1 cellular context compared by ENCODE assay signal in the genomic region with DNA sequence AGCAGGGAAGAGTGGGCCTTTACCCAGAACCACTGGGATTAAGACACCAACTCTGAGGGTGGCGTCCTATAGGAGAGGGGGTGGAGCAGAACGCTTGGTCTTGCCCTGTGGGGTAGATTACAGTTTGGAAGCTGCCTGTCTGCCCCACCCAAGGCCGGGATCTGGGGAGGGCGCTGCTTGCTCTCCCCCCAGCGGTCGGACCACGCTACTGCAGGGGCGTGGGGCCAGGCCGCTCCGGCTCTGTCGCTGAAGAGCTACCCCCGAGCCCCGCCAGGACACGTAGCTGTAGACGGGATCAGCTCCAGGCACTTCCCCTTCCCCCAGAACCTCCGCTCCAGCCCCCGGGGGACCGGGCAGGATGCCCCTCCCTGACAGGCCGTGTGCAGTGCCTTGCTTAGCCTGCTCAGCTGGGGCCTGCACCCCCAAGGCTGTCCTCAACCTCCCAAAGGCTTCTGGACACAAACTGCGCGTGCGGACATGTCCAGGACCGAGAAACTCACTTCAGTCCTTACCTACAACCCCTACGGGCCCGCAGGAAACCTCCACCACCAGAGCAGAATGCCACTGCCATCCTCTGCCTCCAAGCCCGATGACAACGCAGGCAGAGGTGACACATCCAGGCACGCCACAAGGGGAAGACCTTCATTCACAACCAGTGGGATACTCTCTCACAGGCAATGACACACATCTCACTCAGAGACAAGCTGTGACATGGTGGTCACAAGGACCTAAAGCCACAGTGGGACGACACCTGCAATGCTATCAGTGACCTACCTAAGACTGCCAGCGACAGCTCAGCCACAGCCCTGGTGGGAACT.
TF ChIP-seq lines count a peak whose summit lies in the region.

No MANE protein-coding gene starts in this region.

TF ChIP-seq in K562, 482 proteins besides CTCF, POLR2A, EP300 and RAD21 (continued from another document and continues in another):
- TF ChIP-seq ZNF253 (CRISPR knock-in tag; conservative IDR thresholded peaks at IDR 0.05) (no peak), ZKSCAN8 (CRISPR knock-in tag; IDR thresholded peaks at IDR 0.05) (no peak), FOXP1 (CRISPR knock-in tag; IDR thresholded peaks at IDR 0.05) (no peak), CHD1 (IDR thresholded peaks at IDR 0.05; ENCODE audit: low read length) (no peak), ZNF696 (CRISPR knock-in tag; conservative IDR thresholded peaks at IDR 0.05) (no peak), FOXJ3 (CRISPR knock-in tag; IDR thresholded peaks at IDR 0.05) (no peak), CBX5 (IDR thresholded peaks at IDR 0.05; ENCODE audit: borderline replicate concordance, low read depth) (no peak), CC2D1A (IDR thresholded peaks at IDR 0.05) (peak; percentile 76), BCOR (IDR thresholded peaks at IDR 0.05) (no peak), ZNF146 (CRISPR knock-in tag; IDR thresholded peaks at IDR 0.05; ENCODE audit: unreplicated experiment) (no peak), PTRF (tag; IDR thresholded peaks at IDR 0.05) (no peak), TRIM24 (IDR thresholded peaks at IDR 0.05) (no peak), BRD9 (IDR thresholded peaks at IDR 0.05; ENCODE audit: low read depth, partially characterized antibody) (no peak), HMGN3 (IDR thresholded peaks at IDR 0.05; ENCODE audit: borderline replicate concordance, extremely low read depth, insufficient read length, low read depth, low read length) (peak; percentile 75), ZFP30 (CRISPR knock-in tag; IDR thresholded peaks at IDR 0.05; ENCODE audit: borderline replicate concordance) (no peak), FOXK1 (CRISPR knock-in tag; IDR thresholded peaks at IDR 0.05; ENCODE audit: borderline replicate concordance) (no peak), NFRKB (IDR thresholded peaks at IDR 0.05; ENCODE audit: low read depth) (no peak), ZNF584 (CRISPR knock-in tag; IDR thresholded peaks at IDR 0.05; ENCODE audit: low read depth) (no peak), MAFG (tag; conservative IDR thresholded peaks at IDR 0.05) (no peak), STAT5B (CRISPR knock-in tag; IDR thresholded peaks at IDR 0.05) (no peak), KLF10 (CRISPR knock-in tag; IDR thresholded peaks at IDR 0.05) (no peak), PHF21A (IDR thresholded peaks at IDR 0.05; ENCODE audit: borderline replicate concordance, low read depth) (no peak), PURB (CRISPR knock-in tag; IDR thresholded peaks at IDR 0.05; ENCODE audit: low read depth) (no peak), NFE2 (IDR thresholded peaks at IDR 0.05; ENCODE audit: low read depth) (no peak)
- TF ChIP-seq, protein P1, sequence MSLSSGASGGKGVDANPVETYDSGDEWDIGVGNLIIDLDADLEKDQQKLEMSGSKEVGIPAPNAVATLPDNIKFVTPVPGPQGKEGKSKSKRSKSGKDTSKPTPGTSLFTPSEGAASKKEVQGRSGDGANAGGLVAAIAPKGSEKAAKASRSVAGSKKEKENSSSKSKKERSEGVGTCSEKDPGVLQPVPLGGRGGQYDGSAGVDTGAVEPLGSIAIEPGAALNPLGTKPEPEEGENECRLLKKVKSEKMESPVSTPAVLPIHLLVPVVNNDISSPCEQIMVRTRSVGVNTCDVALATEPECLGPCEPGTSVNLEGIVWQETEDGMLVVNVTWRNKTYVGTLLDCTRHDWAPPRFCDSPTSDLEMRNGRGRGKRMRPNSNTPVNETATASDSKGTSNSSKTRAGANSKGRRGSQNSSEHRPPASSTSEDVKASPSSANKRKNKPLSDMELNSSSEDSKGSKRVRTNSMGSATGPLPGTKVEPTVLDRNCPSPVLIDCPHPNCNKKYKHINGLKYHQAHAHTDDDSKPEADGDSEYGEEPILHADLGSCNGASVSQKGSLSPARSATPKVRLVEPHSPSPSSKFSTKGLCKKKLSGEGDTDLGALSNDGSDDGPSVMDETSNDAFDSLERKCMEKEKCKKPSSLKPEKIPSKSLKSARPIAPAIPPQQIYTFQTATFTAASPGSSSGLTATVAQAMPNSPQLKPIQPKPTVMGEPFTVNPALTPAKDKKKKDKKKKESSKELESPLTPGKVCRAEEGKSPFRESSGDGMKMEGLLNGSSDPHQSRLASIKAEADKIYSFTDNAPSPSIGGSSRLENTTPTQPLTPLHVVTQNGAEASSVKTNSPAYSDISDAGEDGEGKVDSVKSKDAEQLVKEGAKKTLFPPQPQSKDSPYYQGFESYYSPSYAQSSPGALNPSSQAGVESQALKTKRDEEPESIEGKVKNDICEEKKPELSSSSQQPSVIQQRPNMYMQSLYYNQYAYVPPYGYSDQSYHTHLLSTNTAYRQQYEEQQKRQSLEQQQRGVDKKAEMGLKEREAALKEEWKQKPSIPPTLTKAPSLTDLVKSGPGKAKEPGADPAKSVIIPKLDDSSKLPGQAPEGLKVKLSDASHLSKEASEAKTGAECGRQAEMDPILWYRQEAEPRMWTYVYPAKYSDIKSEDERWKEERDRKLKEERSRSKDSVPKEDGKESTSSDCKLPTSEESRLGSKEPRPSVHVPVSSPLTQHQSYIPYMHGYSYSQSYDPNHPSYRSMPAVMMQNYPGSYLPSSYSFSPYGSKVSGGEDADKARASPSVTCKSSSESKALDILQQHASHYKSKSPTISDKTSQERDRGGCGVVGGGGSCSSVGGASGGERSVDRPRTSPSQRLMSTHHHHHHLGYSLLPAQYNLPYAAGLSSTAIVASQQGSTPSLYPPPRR (CRISPR knock-in tag; IDR thresholded peaks at IDR 0.05; ENCODE audit: borderline replicate concordance), result no peak
- TF ChIP-seq, protein P2, sequence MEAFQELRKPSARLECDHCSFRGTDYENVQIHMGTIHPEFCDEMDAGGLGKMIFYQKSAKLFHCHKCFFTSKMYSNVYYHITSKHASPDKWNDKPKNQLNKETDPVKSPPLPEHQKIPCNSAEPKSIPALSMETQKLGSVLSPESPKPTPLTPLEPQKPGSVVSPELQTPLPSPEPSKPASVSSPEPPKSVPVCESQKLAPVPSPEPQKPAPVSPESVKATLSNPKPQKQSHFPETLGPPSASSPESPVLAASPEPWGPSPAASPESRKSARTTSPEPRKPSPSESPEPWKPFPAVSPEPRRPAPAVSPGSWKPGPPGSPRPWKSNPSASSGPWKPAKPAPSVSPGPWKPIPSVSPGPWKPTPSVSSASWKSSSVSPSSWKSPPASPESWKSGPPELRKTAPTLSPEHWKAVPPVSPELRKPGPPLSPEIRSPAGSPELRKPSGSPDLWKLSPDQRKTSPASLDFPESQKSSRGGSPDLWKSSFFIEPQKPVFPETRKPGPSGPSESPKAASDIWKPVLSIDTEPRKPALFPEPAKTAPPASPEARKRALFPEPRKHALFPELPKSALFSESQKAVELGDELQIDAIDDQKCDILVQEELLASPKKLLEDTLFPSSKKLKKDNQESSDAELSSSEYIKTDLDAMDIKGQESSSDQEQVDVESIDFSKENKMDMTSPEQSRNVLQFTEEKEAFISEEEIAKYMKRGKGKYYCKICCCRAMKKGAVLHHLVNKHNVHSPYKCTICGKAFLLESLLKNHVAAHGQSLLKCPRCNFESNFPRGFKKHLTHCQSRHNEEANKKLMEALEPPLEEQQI (IDR thresholded peaks at IDR 0.05), result no peak
- TF ChIP-seq, protein P3, sequence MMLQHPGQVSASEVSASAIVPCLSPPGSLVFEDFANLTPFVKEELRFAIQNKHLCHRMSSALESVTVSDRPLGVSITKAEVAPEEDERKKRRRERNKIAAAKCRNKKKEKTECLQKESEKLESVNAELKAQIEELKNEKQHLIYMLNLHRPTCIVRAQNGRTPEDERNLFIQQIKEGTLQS (IDR thresholded peaks at IDR 0.05), result peak; percentile 46
- TF ChIP-seq, protein P3 (CRISPR knock-in tag; conservative IDR thresholded peaks at IDR 0.05), result peak; percentile 62; the same call in 1 of the 2 replicates
- TF ChIP-seq, protein P4, sequence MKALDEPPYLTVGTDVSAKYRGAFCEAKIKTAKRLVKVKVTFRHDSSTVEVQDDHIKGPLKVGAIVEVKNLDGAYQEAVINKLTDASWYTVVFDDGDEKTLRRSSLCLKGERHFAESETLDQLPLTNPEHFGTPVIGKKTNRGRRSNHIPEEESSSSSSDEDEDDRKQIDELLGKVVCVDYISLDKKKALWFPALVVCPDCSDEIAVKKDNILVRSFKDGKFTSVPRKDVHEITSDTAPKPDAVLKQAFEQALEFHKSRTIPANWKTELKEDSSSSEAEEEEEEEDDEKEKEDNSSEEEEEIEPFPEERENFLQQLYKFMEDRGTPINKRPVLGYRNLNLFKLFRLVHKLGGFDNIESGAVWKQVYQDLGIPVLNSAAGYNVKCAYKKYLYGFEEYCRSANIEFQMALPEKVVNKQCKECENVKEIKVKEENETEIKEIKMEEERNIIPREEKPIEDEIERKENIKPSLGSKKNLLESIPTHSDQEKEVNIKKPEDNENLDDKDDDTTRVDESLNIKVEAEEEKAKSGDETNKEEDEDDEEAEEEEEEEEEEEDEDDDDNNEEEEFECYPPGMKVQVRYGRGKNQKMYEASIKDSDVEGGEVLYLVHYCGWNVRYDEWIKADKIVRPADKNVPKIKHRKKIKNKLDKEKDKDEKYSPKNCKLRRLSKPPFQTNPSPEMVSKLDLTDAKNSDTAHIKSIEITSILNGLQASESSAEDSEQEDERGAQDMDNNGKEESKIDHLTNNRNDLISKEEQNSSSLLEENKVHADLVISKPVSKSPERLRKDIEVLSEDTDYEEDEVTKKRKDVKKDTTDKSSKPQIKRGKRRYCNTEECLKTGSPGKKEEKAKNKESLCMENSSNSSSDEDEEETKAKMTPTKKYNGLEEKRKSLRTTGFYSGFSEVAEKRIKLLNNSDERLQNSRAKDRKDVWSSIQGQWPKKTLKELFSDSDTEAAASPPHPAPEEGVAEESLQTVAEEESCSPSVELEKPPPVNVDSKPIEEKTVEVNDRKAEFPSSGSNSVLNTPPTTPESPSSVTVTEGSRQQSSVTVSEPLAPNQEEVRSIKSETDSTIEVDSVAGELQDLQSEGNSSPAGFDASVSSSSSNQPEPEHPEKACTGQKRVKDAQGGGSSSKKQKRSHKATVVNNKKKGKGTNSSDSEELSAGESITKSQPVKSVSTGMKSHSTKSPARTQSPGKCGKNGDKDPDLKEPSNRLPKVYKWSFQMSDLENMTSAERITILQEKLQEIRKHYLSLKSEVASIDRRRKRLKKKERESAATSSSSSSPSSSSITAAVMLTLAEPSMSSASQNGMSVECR (CRISPR knock-in tag; IDR thresholded peaks at IDR 0.05), result peak; percentile 56; the same call in 1 of the 2 replicates
- TF ChIP-seq, protein P5, sequence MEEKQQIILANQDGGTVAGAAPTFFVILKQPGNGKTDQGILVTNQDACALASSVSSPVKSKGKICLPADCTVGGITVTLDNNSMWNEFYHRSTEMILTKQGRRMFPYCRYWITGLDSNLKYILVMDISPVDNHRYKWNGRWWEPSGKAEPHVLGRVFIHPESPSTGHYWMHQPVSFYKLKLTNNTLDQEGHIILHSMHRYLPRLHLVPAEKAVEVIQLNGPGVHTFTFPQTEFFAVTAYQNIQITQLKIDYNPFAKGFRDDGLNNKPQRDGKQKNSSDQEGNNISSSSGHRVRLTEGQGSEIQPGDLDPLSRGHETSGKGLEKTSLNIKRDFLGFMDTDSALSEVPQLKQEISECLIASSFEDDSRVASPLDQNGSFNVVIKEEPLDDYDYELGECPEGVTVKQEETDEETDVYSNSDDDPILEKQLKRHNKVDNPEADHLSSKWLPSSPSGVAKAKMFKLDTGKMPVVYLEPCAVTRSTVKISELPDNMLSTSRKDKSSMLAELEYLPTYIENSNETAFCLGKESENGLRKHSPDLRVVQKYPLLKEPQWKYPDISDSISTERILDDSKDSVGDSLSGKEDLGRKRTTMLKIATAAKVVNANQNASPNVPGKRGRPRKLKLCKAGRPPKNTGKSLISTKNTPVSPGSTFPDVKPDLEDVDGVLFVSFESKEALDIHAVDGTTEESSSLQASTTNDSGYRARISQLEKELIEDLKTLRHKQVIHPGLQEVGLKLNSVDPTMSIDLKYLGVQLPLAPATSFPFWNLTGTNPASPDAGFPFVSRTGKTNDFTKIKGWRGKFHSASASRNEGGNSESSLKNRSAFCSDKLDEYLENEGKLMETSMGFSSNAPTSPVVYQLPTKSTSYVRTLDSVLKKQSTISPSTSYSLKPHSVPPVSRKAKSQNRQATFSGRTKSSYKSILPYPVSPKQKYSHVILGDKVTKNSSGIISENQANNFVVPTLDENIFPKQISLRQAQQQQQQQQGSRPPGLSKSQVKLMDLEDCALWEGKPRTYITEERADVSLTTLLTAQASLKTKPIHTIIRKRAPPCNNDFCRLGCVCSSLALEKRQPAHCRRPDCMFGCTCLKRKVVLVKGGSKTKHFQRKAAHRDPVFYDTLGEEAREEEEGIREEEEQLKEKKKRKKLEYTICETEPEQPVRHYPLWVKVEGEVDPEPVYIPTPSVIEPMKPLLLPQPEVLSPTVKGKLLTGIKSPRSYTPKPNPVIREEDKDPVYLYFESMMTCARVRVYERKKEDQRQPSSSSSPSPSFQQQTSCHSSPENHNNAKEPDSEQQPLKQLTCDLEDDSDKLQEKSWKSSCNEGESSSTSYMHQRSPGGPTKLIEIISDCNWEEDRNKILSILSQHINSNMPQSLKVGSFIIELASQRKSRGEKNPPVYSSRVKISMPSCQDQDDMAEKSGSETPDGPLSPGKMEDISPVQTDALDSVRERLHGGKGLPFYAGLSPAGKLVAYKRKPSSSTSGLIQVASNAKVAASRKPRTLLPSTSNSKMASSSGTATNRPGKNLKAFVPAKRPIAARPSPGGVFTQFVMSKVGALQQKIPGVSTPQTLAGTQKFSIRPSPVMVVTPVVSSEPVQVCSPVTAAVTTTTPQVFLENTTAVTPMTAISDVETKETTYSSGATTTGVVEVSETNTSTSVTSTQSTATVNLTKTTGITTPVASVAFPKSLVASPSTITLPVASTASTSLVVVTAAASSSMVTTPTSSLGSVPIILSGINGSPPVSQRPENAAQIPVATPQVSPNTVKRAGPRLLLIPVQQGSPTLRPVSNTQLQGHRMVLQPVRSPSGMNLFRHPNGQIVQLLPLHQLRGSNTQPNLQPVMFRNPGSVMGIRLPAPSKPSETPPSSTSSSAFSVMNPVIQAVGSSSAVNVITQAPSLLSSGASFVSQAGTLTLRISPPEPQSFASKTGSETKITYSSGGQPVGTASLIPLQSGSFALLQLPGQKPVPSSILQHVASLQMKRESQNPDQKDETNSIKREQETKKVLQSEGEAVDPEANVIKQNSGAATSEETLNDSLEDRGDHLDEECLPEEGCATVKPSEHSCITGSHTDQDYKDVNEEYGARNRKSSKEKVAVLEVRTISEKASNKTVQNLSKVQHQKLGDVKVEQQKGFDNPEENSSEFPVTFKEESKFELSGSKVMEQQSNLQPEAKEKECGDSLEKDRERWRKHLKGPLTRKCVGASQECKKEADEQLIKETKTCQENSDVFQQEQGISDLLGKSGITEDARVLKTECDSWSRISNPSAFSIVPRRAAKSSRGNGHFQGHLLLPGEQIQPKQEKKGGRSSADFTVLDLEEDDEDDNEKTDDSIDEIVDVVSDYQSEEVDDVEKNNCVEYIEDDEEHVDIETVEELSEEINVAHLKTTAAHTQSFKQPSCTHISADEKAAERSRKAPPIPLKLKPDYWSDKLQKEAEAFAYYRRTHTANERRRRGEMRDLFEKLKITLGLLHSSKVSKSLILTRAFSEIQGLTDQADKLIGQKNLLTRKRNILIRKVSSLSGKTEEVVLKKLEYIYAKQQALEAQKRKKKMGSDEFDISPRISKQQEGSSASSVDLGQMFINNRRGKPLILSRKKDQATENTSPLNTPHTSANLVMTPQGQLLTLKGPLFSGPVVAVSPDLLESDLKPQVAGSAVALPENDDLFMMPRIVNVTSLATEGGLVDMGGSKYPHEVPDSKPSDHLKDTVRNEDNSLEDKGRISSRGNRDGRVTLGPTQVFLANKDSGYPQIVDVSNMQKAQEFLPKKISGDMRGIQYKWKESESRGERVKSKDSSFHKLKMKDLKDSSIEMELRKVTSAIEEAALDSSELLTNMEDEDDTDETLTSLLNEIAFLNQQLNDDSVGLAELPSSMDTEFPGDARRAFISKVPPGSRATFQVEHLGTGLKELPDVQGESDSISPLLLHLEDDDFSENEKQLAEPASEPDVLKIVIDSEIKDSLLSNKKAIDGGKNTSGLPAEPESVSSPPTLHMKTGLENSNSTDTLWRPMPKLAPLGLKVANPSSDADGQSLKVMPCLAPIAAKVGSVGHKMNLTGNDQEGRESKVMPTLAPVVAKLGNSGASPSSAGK (IDR thresholded peaks at IDR 0.05), result no peak
